Comparison of ENCODE assay signal across 11 cellular contexts in the genomic region with DNA sequence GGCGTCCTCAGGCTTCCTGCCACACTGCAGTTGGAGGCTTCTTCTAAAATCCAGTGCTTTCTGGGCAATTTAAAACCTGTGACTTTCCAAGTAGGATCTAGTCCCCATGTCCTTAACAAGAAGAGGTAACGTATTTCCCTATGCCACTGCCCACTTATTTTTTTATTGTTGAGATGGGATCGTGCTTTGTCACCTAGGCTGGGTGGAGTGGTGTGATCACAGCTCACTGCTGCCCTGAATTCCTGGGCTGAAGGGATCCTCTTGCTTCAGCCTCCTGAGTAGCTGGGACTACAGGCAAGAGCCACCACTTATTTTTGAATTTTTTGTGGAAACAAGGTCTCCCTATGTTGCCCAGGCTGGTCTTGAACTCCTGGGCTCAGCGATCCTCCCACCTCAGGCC. TPM values are rescaled to one million over a fixed set of nuclear protein-coding genes. Genes with fewer than 3 reads are reported as not detected.
A peak's percentile ranks its signal among the peaks of the same experiment; 100 is the strongest.
DNase-seq lines count a peak whose midpoint lies in the region; ATAC-seq, FAIRE-seq and TF ChIP-seq lines count a peak whose summit lies in the region.
"Had no signal": no experiment of that assay in that cellular context is flagged by ENCODE, and none has a peak within 500 bp of the region (broad histone marks: within the 10 kb centered on the region; RNA-seq: fewer than 3 reads in every experiment).

No MANE protein-coding gene starts in this region.

- no peak overlapping the region for H3K4me3 ChIP-seq in A549
- H3K4me3 ChIP-seq in HUES48 (ENCODE audit: low read depth, low read length), result no peak overlapping the region
- no peak overlapping the region for H3K4me3 ChIP-seq in endodermal cell (ENCODE audit: low read length)
- no peak overlapping the region for H3K4me3 ChIP-seq in neuronal stem cell (ENCODE audit: low read length in 2 of 2)
- H3K4me3 ChIP-seq: BLaER1 had no signal

- H3K4me3 Mint-ChIP-seq in endodermal cell, result no peak overlapping the region

- H2BK15ac ChIP-seq in neuronal stem cell (ENCODE audit: low read length), result no peak overlapping the region

- TF ChIP-seq EP300 in A549 (IDR thresholded peaks at IDR 0.05), result no peak

- CTCF ChIA-PET in A549 (lab: Yijun Ruan, JAX), result interaction anchor here (0.9 to 1.1 kb wide), 2 partner anchors 40 to 57 kb away, joined by 3 to 4 read pairs; no protein-coding TSS in a partner anchor

- no peak overlapping the region for H4K8ac ChIP-seq in neuronal stem cell (ENCODE audit: low read depth, low read length)

- peaks cover 44% of the 10 kb centered on the region for H3K36me3 Mint-ChIP-seq in endodermal cell (ENCODE audit: low read depth)

- no peak for TF ChIP-seq POLR2A in A549 (IDR thresholded peaks at IDR 0.05; ENCODE audit: low read length)

- peaks cover 10% of the 10 kb centered on the region for H3K79me1 ChIP-seq in neuronal stem cell (ENCODE audit: low read depth, low read length)

- DNase-seq in A549 (ENCODE audit: low read depth in 1 of 2, low spot score in 1 of 2) (no peak), endodermal cell (no peak), neuronal stem cell (ENCODE audit: low spot score) (no peak), NCI-H774 (lab: John Stamatoyannopoulos, UW) (no peak), left lobe of liver (ENCODE audit: low spot score) (no peak), NCI-H1436 treated with DMSO at 0.1 percent for 48 hours (lab: John Stamatoyannopoulos, UW) (no peak)
- DNase-seq in activated CD8-positive, alpha-beta memory T cell treated with anti-CD3 and anti-CD28 coated beads, Interleukin-2, amount 50 U/mL, for 48 hours, result no peak
- DNase-seq: KG1, NCI-H2227 treated with DMSO at 0.1 percent for 48 hours had no signal

- WGBS in A549 (ENCODE audit: missing lambda C conversion rate), result 70% methylated on average over 4 of the region's 4 CpGs
- 90% methylated on average over 2 to 4 of the region's 4 CpGs for WGBS in endodermal cell (ENCODE audit: insufficient coverage in 1 of 2, insufficient read length in 1 of 2), 2 experiments
- no CpG with 5 or more reads among the region's 4 CpGs for WGBS in neuronal stem cell (ENCODE audit: extremely low coverage in 2 of 2, insufficient read length in 2 of 2, insufficient replicate concordance in 1 of 2), 2 donors

- no peak overlapping the region for H2BK120ac ChIP-seq in neuronal stem cell (ENCODE audit: low read depth, low read length)

- H3K9me3 Mint-ChIP-seq in endodermal cell, result no peaks in the 10 kb centered on the region

- H3K27me3 Mint-ChIP-seq in endodermal cell (ENCODE audit: insufficient read depth), result no peaks in the 10 kb centered on the region

- H2AFZ ChIP-seq in neuronal stem cell (ENCODE audit: low read length), result no peak overlapping the region

- no peak overlapping the region for H3K23ac ChIP-seq in neuronal stem cell (ENCODE audit: low read depth, low read length, poor library complexity)

- no peak overlapping the region for H2BK5ac ChIP-seq in neuronal stem cell (ENCODE audit: low read length)

- H3K4me1 Mint-ChIP-seq in endodermal cell, result peaks cover 35% of the 10 kb centered on the region

- no peak overlapping the region for H2BK12ac ChIP-seq in neuronal stem cell (ENCODE audit: low read length)

- H3K9ac ChIP-seq in HUES48 (ENCODE audit: low read depth, low read length), result no peak overlapping the region
- H3K9ac ChIP-seq in endodermal cell (ENCODE audit: extremely low read depth, low read length, poor library complexity, severe bottlenecking), result no peak overlapping the region
- no peak overlapping the region for H3K9ac ChIP-seq in neuronal stem cell (ENCODE audit: low read depth, low read length, poor library complexity)
- H3K9ac ChIP-seq: BLaER1 had no signal

- H3K4ac ChIP-seq in neuronal stem cell (ENCODE audit: low read length), result no peak overlapping the region

- no peak for TF ChIP-seq RAD21 in A549 (conservative IDR thresholded peaks at IDR 0.05 in 1 of 2, IDR thresholded peaks at IDR 0.05 in 1 of 2)

- no peaks in the 10 kb centered on the region for H3K27me3 ChIP-seq in HUES48 (ENCODE audit: control insufficient read depth, insufficient read depth, low read length)
- H3K27me3 ChIP-seq in endodermal cell (ENCODE audit: control insufficient read depth, insufficient read depth, low read length, poor library complexity, severe bottlenecking), result no peaks in the 10 kb centered on the region
- no peaks in the 10 kb centered on the region for H3K27me3 ChIP-seq in neuronal stem cell (ENCODE audit: control insufficient read depth in 3 of 3, insufficient read depth in 3 of 3, low read depth in 1 of 3, low read length in 3 of 3)
- H3K27me3 ChIP-seq: BLaER1 had no signal

- no peaks in the 10 kb centered on the region for H3K9me3 ChIP-seq in A549
- H3K9me3 ChIP-seq in HUES48 (ENCODE audit: control insufficient read depth, insufficient read depth, low read length), result no peaks in the 10 kb centered on the region
- no peaks in the 10 kb centered on the region for H3K9me3 ChIP-seq in endodermal cell (ENCODE audit: control insufficient read depth, low read length)
- H3K9me3 ChIP-seq in neuronal stem cell (replicated peaks in 1 of 2; ENCODE audit: control insufficient read depth in 2 of 2, insufficient read depth in 1 of 2, low read depth in 1 of 2, low read length in 2 of 2), result no peaks in the 10 kb centered on the region
- H3K9me3 ChIP-seq: BLaER1 had no signal

- H3K36me3 ChIP-seq in HUES48 (ENCODE audit: control insufficient read depth, insufficient read depth, low read length) (peaks cover 26% of the 10 kb centered on the region), endodermal cell (ENCODE audit: control insufficient read depth, insufficient read depth, low read length) (peaks cover 43% of the 10 kb centered on the region), neuronal stem cell (replicated peaks in 1 of 2; ENCODE audit: control insufficient read depth in 2 of 2, insufficient read depth in 2 of 2, low read length in 2 of 2) (peaks cover 9 to 71% of the 10 kb centered on the region in 2 donors)

- H3K4me2 ChIP-seq in A549 (peak overlapping the region; percentile 73), neuronal stem cell (ENCODE audit: insufficient read depth, low read length, poor library complexity, severe bottlenecking) (no peak overlapping the region)
- H3K4me2 ChIP-seq: BLaER1 had no signal

- H3K27ac Mint-ChIP-seq in endodermal cell, result peak overlapping the region; percentile 88

- no peak for FAIRE-seq in A549 (lab: Jason Lieb, UNC)

- H3K18ac ChIP-seq in neuronal stem cell (ENCODE audit: low read length), result no peak overlapping the region

- TF ChIP-seq CTCF in A549 (IDR thresholded peaks at IDR 0.05), result no peak
- TF ChIP-seq CTCF in endodermal cell (conservative IDR thresholded peaks at IDR 0.05), result no peak

- H3K14ac ChIP-seq in neuronal stem cell (ENCODE audit: low read length), result no peak overlapping the region

- peak in 1 of 2 experiments; percentile 7; a peak in 3 of 6 replicates for ATAC-seq in A549
- no peak for ATAC-seq in left lobe of liver

- H2AK5ac ChIP-seq in neuronal stem cell (ENCODE audit: low read depth, low read length), result no peak overlapping the region

- no peak overlapping the region for H4K91ac ChIP-seq in neuronal stem cell (ENCODE audit: low read depth, low read length, poor library complexity)

- POLR2A ChIA-PET in A549 (lab: Yijun Ruan, JAX), result no interaction called here

- H3K27ac ChIP-seq in A549 (peak overlapping the region; percentile 52 to 89), HUES48 (ENCODE audit: low read depth, low read length) (peak overlapping the region; percentile 74), endodermal cell (ENCODE audit: low read depth, low read length) (no peak overlapping the region), neuronal stem cell (replicated peaks; ENCODE audit: low read length) (peak overlapping the region; percentile 30)
- H3K27ac ChIP-seq: BLaER1 had no signal

- H3K4me1 ChIP-seq in A549 (peaks cover 78% of the 10 kb centered on the region), HUES48 (ENCODE audit: control insufficient read depth, insufficient read depth, low read length) (peaks cover 32% of the 10 kb centered on the region), endodermal cell (ENCODE audit: control insufficient read depth, insufficient read depth, low read length) (no peaks in the 10 kb centered on the region), neuronal stem cell (ENCODE audit: control insufficient read depth in 2 of 2, insufficient read depth in 1 of 2, low read depth in 1 of 2, low read length in 2 of 2) (peaks cover 6 to 14% of the 10 kb centered on the region in 2 donors)

TF ChIP-seq in A549, 52 proteins besides CTCF, POLR2A, EP300 and RAD21 (continues in another document):
- no peak for TF ChIP-seq CHD4 (IDR thresholded peaks at IDR 0.05; ENCODE audit: borderline replicate concordance)

RNA-seq across cellular contexts. Expression of gene RAC1, which starts 10.0 kb away (rescaled TPM):
- polyA plus RNA-seq in A549 (2011; rRNA removed) (446 and 516 TPM in 2 replicates), A549 (2017; fragmentation: RNase III; extraction: RNeasy Plus Mini Kit Qiagen cat#74134 plus additional on column Dnase treatment) (220 to 239 TPM (median 228 TPM) in 3 replicates)
- polyA plus RNA-seq in A549 (2012; cell fraction: cytosol; rRNA removed), result 334 and 374 TPM in 2 replicates
- polyA plus RNA-seq in A549 (2012; cell fraction: nucleus; rRNA removed), result 111 and 169 TPM in 2 replicates
- polyA minus RNA-seq in A549 (2011; rRNA and poly(A)+ RNA removed), result 144 and 149 TPM in 2 replicates
- total RNA-seq in endodermal cell (100 to 1,000 TPM; 236 to 238 TPM), left lobe of liver (80.1 TPM)
- polyA plus RNA-seq in endodermal cell (2013, experiment 1 of 2), result 221 TPM
- polyA plus RNA-seq in endodermal cell (2013, experiment 2 of 2), result 214 TPM
- polyA plus RNA-seq in neuronal stem cell (2013, experiment 1 of 2), result 260 TPM
- 262 TPM for polyA plus RNA-seq in neuronal stem cell (2013, experiment 2 of 2)

RNA-seq across cellular contexts. Expression of gene FAM220A, which starts 35.6 kb away (rescaled TPM):
- polyA plus RNA-seq in A549 (2011; rRNA removed), result 33.0 and 34.3 TPM in 2 replicates
- polyA plus RNA-seq in A549 (2012; cell fraction: cytosol; rRNA removed), result 12.3 and 13.4 TPM in 2 replicates
- 5.5 TPM in 2 replicates for polyA plus RNA-seq in A549 (2012; cell fraction: nucleus; rRNA removed)
- polyA plus RNA-seq in A549 (2017; fragmentation: RNase III; extraction: RNeasy Plus Mini Kit Qiagen cat#74134 plus additional on column Dnase treatment), result 12.9 to 14.0 TPM (median 13.2 TPM) in 3 replicates
- polyA minus RNA-seq in A549 (2011; rRNA and poly(A)+ RNA removed), result 17.2 and 17.6 TPM in 2 replicates
- 10 to 100 TPM; 19.9 to 22.2 TPM for total RNA-seq in endodermal cell
- polyA plus RNA-seq in endodermal cell (2013, experiment 1 of 2), result 24.4 TPM
- polyA plus RNA-seq in endodermal cell (2013, experiment 2 of 2), result 22.3 TPM
- polyA plus RNA-seq in neuronal stem cell (2013, experiment 1 of 2), result 17.8 TPM
- polyA plus RNA-seq in neuronal stem cell (2013, experiment 2 of 2), result 15.1 TPM
- 4.7 TPM for total RNA-seq in left lobe of liver
